In the genomic region with DNA sequence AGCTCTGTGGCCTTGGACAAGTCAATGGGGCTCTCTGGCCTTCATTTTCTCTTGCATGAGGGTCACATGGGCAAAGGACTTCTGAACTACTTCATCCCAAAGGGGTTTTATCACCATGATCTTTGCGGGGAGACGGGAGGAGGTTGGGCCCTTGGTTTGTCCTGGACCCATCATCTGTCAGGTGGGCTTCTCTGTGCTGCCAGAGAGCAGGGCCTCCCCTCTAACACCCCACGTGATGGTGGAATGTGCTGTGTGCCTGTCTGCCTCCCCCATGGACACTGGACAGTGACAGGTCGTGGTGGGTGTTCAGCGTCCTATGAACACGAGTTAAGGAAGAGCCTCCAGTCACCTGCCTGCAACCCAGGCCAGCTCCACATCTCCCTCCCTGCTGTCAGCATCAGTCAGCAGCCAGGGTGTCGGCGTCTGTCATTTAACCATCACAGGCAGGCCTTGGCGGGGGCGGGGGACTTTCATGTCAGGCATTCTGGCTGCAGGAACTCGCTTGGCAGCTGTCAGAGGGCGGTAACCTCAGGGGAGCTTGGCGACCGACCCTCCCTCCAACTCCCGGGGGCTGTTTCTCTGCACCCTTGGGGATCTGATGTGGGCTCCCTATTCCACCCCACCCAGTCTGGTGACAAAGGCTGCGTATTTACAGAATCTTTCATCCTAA, we compare ENCODE assay signal across 11 cellular contexts. TPM values are rescaled to one million over a fixed set of nuclear protein-coding genes. Genes with fewer than 3 reads are reported as not detected.
DNase-seq lines count a peak whose midpoint lies in the region; ATAC-seq and TF ChIP-seq lines count a peak whose summit lies in the region.
"Had no signal": no experiment of that assay in that cellular context is flagged by ENCODE, and none has a peak within 500 bp of the region (broad histone marks: within the 10 kb centered on the region; RNA-seq: fewer than 3 reads in every experiment).

No MANE protein-coding gene starts in this region.

- TF ChIP-seq CTCF in GM13977 (IDR thresholded peaks at IDR 0.05; ENCODE audit: extremely low read depth, insufficient read depth, missing control alignments) (no peak), lower lobe of right lung (IDR thresholded peaks at IDR 0.05) (no peak)

- H3K27me3 ChIP-seq in lower lobe of right lung (ENCODE audit: low read depth) = no peaks in the 10 kb centered on the region

- in situ Hi-C loops in GM13977 (cut with MboI; ENCODE audit: low pct_unique_long_range_greater_than_20kb, low sequenced_read_pairs, unreplicated experiment) = no loop called here

- peak; percentile 49 for ATAC-seq in activated CD4-positive, alpha-beta T cell treated with anti-CD3 and anti-CD28 coated beads for 36 hours
- ATAC-seq in activated naive CD8-positive, alpha-beta T cell treated with anti-CD3 and anti-CD28 coated beads, Interleukin-2, amount 50 U/mL, for 24 hours = peak; percentile 34
- ATAC-seq in HG03442 (IDR thresholded peaks at IDR 0.05; ENCODE audit: unreplicated experiment) (no peak), GM21526 (IDR thresholded peaks at IDR 0.05; ENCODE audit: low FRiP score, unreplicated experiment) (no peak), HG03342 (IDR thresholded peaks at IDR 0.05; ENCODE audit: unreplicated experiment) (no peak), lower lobe of right lung (no peak)

- H3K4me3 ChIP-seq in lower lobe of right lung = no peak overlapping the region

- peak overlapping the region; percentile 55 for H3K27ac Mint-ChIP-seq in activated CD4-positive, alpha-beta T cell treated with anti-CD3 and anti-CD28 coated beads for 36 hours
- H3K27ac Mint-ChIP-seq in activated naive CD8-positive, alpha-beta T cell treated with anti-CD3 and anti-CD28 coated beads, Interleukin-2, amount 50 U/mL, for 24 hours = no peak overlapping the region

- intact Hi-C loops in activated CD4-positive, alpha-beta T cell treated with anti-CD3 and anti-CD28 coated beads for 36 hours (cut with DNase I, micrococcal nuclease) = loop anchor here (5.0 to 10.0 kb wide), 8 partner anchors 34 to 1084 kb away; a partner anchor contains a TSS
- intact Hi-C loops in lower lobe of right lung (cut with DNase I) = no loop called here

- H3K9me3 Mint-ChIP-seq in activated CD4-positive, alpha-beta T cell treated with anti-CD3 and anti-CD28 coated beads for 36 hours (ENCODE audit: low read depth) = no peaks in the 10 kb centered on the region
- H3K9me3 Mint-ChIP-seq in activated naive CD8-positive, alpha-beta T cell treated with anti-CD3 and anti-CD28 coated beads, Interleukin-2, amount 50 U/mL, for 24 hours = no peaks in the 10 kb centered on the region

- H3K36me3 Mint-ChIP-seq in activated CD4-positive, alpha-beta T cell treated with anti-CD3 and anti-CD28 coated beads for 36 hours (ENCODE audit: low read depth) = peaks cover 11% of the 10 kb centered on the region
- peaks cover 4% of the 10 kb centered on the region for H3K36me3 Mint-ChIP-seq in activated naive CD8-positive, alpha-beta T cell treated with anti-CD3 and anti-CD28 coated beads, Interleukin-2, amount 50 U/mL, for 24 hours (ENCODE audit: low read depth)

- H3K27ac ChIP-seq in lower lobe of right lung = no peak overlapping the region

- peaks cover 37% of the 10 kb centered on the region for H3K4me1 Mint-ChIP-seq in activated CD4-positive, alpha-beta T cell treated with anti-CD3 and anti-CD28 coated beads for 36 hours
- H3K4me1 Mint-ChIP-seq in activated naive CD8-positive, alpha-beta T cell treated with anti-CD3 and anti-CD28 coated beads, Interleukin-2, amount 50 U/mL, for 24 hours = peaks cover 46% of the 10 kb centered on the region

- POLR2A ChIA-PET in activated CD4-positive, alpha-beta T cell treated with anti-CD3 and anti-CD28 coated beads for 36 hours (lab: Charles Lee) = no interaction called here

- peaks cover 5% of the 10 kb centered on the region for H3K36me3 ChIP-seq in lower lobe of right lung

- no peaks in the 10 kb centered on the region for H3K27me3 Mint-ChIP-seq in activated CD4-positive, alpha-beta T cell treated with anti-CD3 and anti-CD28 coated beads for 36 hours
- no peaks in the 10 kb centered on the region for H3K27me3 Mint-ChIP-seq in activated naive CD8-positive, alpha-beta T cell treated with anti-CD3 and anti-CD28 coated beads, Interleukin-2, amount 50 U/mL, for 24 hours

- H3K9me3 ChIP-seq in lower lobe of right lung = no peaks in the 10 kb centered on the region

- DNase-seq in GM13977 (ENCODE audit: low spot score) (peak; percentile 71), lower lobe of right lung (no peak)
- peak; percentile 91 for DNase-seq in activated CD4-positive, alpha-beta T cell treated with anti-CD3 and anti-CD28 coated beads for 36 hours
- DNase-seq in activated naive CD8-positive, alpha-beta T cell treated with anti-CD3 and anti-CD28 coated beads, Interleukin-2, amount 50 U/mL, for 24 hours = peak; percentile 76
- peak; percentile 67 to 68 for DNase-seq in stimulated activated CD4-positive, alpha-beta T cell treated with anti-CD3 and anti-CD28 coated beads, Interleukin-4, amount 100 ng/mL, for 48 hours (ENCODE audit: low read depth in 2 of 2)
- DNase-seq: amygdala, GF-D8, NCI-H2227 treated with DMSO at 0.1 percent for 48 hours had no signal

- H3K4me1 ChIP-seq in lower lobe of right lung = peaks cover 26% of the 10 kb centered on the region

- H3K4me3 Mint-ChIP-seq in activated CD4-positive, alpha-beta T cell treated with anti-CD3 and anti-CD28 coated beads for 36 hours = peak overlapping the region; percentile 35
- peak overlapping the region; percentile 58 for H3K4me3 Mint-ChIP-seq in activated naive CD8-positive, alpha-beta T cell treated with anti-CD3 and anti-CD28 coated beads, Interleukin-2, amount 50 U/mL, for 24 hours

- CTCF ChIA-PET in activated CD4-positive, alpha-beta T cell treated with anti-CD3 and anti-CD28 coated beads for 36 hours (lab: Charles Lee) = interaction anchor here (0.6 to 3.0 kb wide), 6 partner anchors 9 to 223 kb away, joined by 3 to 22 read pairs (median 4); no protein-coding TSS in a partner anchor

RNA-seq across cellular contexts. Expression of a gene that starts 2.6 kb away (rescaled TPM):
- total RNA-seq in activated CD4-positive, alpha-beta T cell treated with anti-CD3 and anti-CD28 coated beads for 36 hours = 100 to 1,000 TPM in 1 of 2 experiments, 10 to 100 TPM in 1; 87.2 to 102 TPM
- 209 TPM for total RNA-seq in lower lobe of right lung

RNA-seq across cellular contexts. Expression of a gene that starts 35.5 kb away (rescaled TPM):
- 1 to 10 TPM; 7.4 to 8.0 TPM for total RNA-seq in activated CD4-positive, alpha-beta T cell treated with anti-CD3 and anti-CD28 coated beads for 36 hours
- 21.3 TPM for total RNA-seq in lower lobe of right lung

RNA-seq across cellular contexts. Expression of a gene that starts 52.7 kb away (rescaled TPM):
- total RNA-seq in activated CD4-positive, alpha-beta T cell treated with anti-CD3 and anti-CD28 coated beads for 36 hours = 10 to 100 TPM; 88.6 to 92.8 TPM
- 66.7 TPM for total RNA-seq in lower lobe of right lung

RNA-seq across cellular contexts. Expression of a gene that starts 57.7 kb away (rescaled TPM):
- 10 to 100 TPM; 68.0 to 77.7 TPM for total RNA-seq in activated CD4-positive, alpha-beta T cell treated with anti-CD3 and anti-CD28 coated beads for 36 hours
- total RNA-seq in lower lobe of right lung = 44.7 TPM

Comparison
In these comparisons a context has a peak if more than half of its experiments do, and no peak if none do; other contexts are left out.
1. ATAC-seq: peak in activated CD4-positive, alpha-beta T cell treated with anti-CD3 and anti-CD28 coated beads for 36 hours (single experiment) and activated naive CD8-positive, alpha-beta T cell treated with anti-CD3 and anti-CD28 coated beads, Interleukin-2, amount 50 U/mL, for 24 hours (single experiment); none in HG03442 (single experiment), GM21526 (single experiment), HG03342 (single experiment) and lower lobe of right lung (0 of 2).